Comparison of ENCODE assay signal across 1 cellular context in genomic region chr6:52351879-52352238, GRCh38.
TF ChIP-seq lines count a peak whose summit lies in the region.

No MANE protein-coding gene starts in this region.

TF ChIP-seq in IMR-90, 13 proteins besides CTCF, POLR2A, EP300 and RAD21:
- TF ChIP-seq RCOR1 (IDR thresholded peaks at IDR 0.05; ENCODE audit: insufficient replicate concordance, low read length) (no peak), FOS (IDR thresholded peaks at IDR 0.05; ENCODE audit: low read depth, low read length) (no peak), RFX5 (IDR thresholded peaks at IDR 0.05; ENCODE audit: low read depth, low read length) (no peak), BHLHE40 (IDR thresholded peaks at IDR 0.05; ENCODE audit: low read depth, low read length) (no peak), MXI1 (IDR thresholded peaks at IDR 0.05; ENCODE audit: borderline replicate concordance, low read depth, low read length) (no peak), USF2 (IDR thresholded peaks at IDR 0.05; ENCODE audit: low read depth, low read length) (no peak), CHD1 (IDR thresholded peaks at IDR 0.05; ENCODE audit: low read depth, low read length) (no peak), NFE2L2 (IDR thresholded peaks at IDR 0.05; ENCODE audit: low read depth, low read length) (no peak), SMC3 (IDR thresholded peaks at IDR 0.05; ENCODE audit: low read depth, low read length) (no peak), MAFK (IDR thresholded peaks at IDR 0.05; ENCODE audit: low read depth, low read length) (no peak), MAZ (IDR thresholded peaks at IDR 0.05; ENCODE audit: borderline replicate concordance, low read depth, low read length) (no peak)
TF ChIP-seq in IMR-90: peak in this region for 0.
